In the genomic region with DNA sequence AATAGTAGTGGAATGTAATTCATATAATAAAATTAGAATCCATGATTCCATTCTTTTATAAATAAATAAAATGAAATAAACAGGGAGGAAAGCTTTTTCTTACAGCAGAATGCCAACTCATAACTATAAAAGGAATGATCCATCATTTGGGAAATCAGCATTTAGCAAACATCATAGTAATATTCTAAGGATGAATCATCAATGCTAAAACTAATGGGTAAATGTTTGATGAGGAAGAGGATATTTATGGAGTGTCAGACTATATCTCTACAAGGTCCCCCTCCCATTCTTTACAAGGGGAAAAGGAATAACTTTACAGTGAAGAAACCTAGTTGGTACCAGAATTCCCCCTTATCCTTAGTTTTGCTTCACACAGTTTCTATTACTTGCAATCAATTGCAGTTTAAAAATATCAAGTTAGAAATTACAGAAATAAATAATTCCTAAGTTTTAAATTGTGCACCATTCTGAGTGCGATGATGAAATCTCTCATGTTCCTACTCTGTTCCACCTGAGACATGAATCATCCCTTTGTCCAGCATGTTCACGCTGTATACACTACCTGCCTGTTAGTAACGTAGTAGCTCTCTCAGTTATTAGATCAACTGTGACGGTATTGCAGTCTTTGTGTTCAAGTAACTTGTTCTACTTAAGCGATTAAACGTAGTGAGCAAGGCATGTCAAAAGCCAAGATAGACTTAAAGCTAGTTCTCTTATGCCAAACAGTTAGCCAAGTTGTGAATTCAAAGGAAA, we compare ENCODE assay signal across 24 cellular contexts. TPM values are rescaled to one million over a fixed set of nuclear protein-coding genes. Genes with fewer than 3 reads are reported as not detected.
"Had no signal": no experiment of that assay in that cellular context is flagged by ENCODE, and none has a peak within 500 bp of the region (broad histone marks: within the 10 kb centered on the region; RNA-seq: fewer than 3 reads in every experiment).

No MANE protein-coding gene starts in this region.

- H3K36me3 ChIP-seq: MG63 had no signal

- H2AFZ ChIP-seq: PC-9 had no signal

- ATAC-seq: activated CD8-positive, alpha-beta memory T cell treated with anti-CD3 and anti-CD28 coated beads, Interleukin-2, amount 10 ng/mL, durations not matched to agents 7 days and 5 days; T-helper 17 cell had no signal

- H3K4me3 Mint-ChIP-seq: activated B cell treated with CpG ODN at 0.5 μM for 24 hours; activated CD4-positive, alpha-beta T cell treated with anti-CD3 and anti-CD28 coated beads, Interleukin-2, amount 10 ng/mL, durations not matched to agents 24 days and 14 days; activated CD8-positive, alpha-beta memory T cell treated with anti-CD3 and anti-CD28 coated beads, Interleukin-2, amount 10 ng/mL, durations not matched to agents 7 days and 5 days; activated naive CD4-positive, alpha-beta T cell treated with anti-CD3 and anti-CD28 coated beads, Interleukin-2, amount 50 U/mL, for 24 hours; activated T-cell treated with anti-CD3 and anti-CD28 coated beads, Interleukin-2, amount 50 U/mL, for 24 hours; activated T-helper 1 cell treated with anti-CD3 and anti-CD28 coated beads, Interleukin-12 subunit alpha, Interleukin-12 subunit beta, Interleukin-2, Interleukin-4 antibody, amounts not matched to agents 30 ng/mL and 10 ng/mL and 1 ng/mL, durations not matched to agents 14 hours and 24 hours and 36 hours; central memory CD8-positive, alpha-beta T cell; T-helper 17 cell had no signal

- H3K4me3 ChIP-seq: MG63, PC-9 had no signal

- H3K4me2 ChIP-seq: PC-9 had no signal

- DNase-seq: activated B cell treated with CpG ODN at 0.5 μM for 24 hours; activated CD4-positive, alpha-beta T cell treated with anti-CD3 and anti-CD28 coated beads for 1 hour; activated CD4-positive, alpha-beta T cell treated with anti-CD3 and anti-CD28 coated beads, Interleukin-2, amount 10 ng/mL, durations not matched to agents 24 days and 14 days; activated CD4-positive, alpha-beta T cell treated with anti-CD3 and anti-CD28 coated beads, Interleukin-2, amount 50 U/mL, for 48 hours; activated CD8-positive, alpha-beta memory T cell treated with anti-CD3 and anti-CD28 coated beads, Interleukin-2, amount 10 ng/mL, durations not matched to agents 7 days and 5 days; activated effector memory CD4-positive, alpha-beta T cell treated with Interleukin-2 at 50 U/mL for 16 hours; activated naive CD4-positive, alpha-beta T cell; activated T-cell treated with anti-CD3 and anti-CD28 coated beads, Interleukin-2, amount 50 U/mL, for 24 hours; aorta; KG1; MG63; NCI-H1105; NCI-H146; NCI-H187 treated with DMSO at 0.1 percent for 48 hours; NCI-H2081 treated with DMSO at 0.1 percent for 48 hours; NCI-H524; PC-9; SIG-M5; T-helper 17 cell; T-helper 9 cell had no signal

- H3K27ac Mint-ChIP-seq: activated B cell treated with CpG ODN at 0.5 μM for 24 hours; activated CD4-positive, alpha-beta T cell treated with anti-CD3 and anti-CD28 coated beads, Interleukin-2, amount 10 ng/mL, durations not matched to agents 24 days and 14 days; activated CD8-positive, alpha-beta memory T cell treated with anti-CD3 and anti-CD28 coated beads, Interleukin-2, amount 10 ng/mL, durations not matched to agents 7 days and 5 days; activated naive CD4-positive, alpha-beta T cell treated with anti-CD3 and anti-CD28 coated beads, Interleukin-2, amount 50 U/mL, for 24 hours; activated T-cell treated with anti-CD3 and anti-CD28 coated beads, Interleukin-2, amount 50 U/mL, for 24 hours; activated T-helper 1 cell treated with anti-CD3 and anti-CD28 coated beads, Interleukin-12 subunit alpha, Interleukin-12 subunit beta, Interleukin-2, Interleukin-4 antibody, amounts not matched to agents 30 ng/mL and 10 ng/mL and 1 ng/mL, durations not matched to agents 14 hours and 24 hours and 36 hours; T-helper 17 cell had no signal

- H3K36me3 Mint-ChIP-seq: activated CD8-positive, alpha-beta memory T cell treated with anti-CD3 and anti-CD28 coated beads, Interleukin-2, amount 10 ng/mL, durations not matched to agents 7 days and 5 days; activated naive CD4-positive, alpha-beta T cell treated with anti-CD3 and anti-CD28 coated beads, Interleukin-2, amount 50 U/mL, for 24 hours had no signal

- H3K9me3 ChIP-seq: MG63 had no signal

- H3K27me3 Mint-ChIP-seq: activated naive CD4-positive, alpha-beta T cell treated with anti-CD3 and anti-CD28 coated beads, Interleukin-2, amount 50 U/mL, for 24 hours; activated T-cell treated with anti-CD3 and anti-CD28 coated beads, Interleukin-2, amount 50 U/mL, for 24 hours; central memory CD8-positive, alpha-beta T cell had no signal

- H3K4me1 Mint-ChIP-seq: activated B cell treated with CpG ODN at 0.5 μM for 24 hours; activated CD4-positive, alpha-beta T cell treated with anti-CD3 and anti-CD28 coated beads, Interleukin-2, amount 10 ng/mL, durations not matched to agents 24 days and 14 days; activated CD8-positive, alpha-beta memory T cell treated with anti-CD3 and anti-CD28 coated beads, Interleukin-2, amount 10 ng/mL, durations not matched to agents 7 days and 5 days; activated naive CD4-positive, alpha-beta T cell treated with anti-CD3 and anti-CD28 coated beads, Interleukin-2, amount 50 U/mL, for 24 hours; T-helper 17 cell had no signal

- H3K27ac ChIP-seq: PC-9 had no signal

- H3K9me3 Mint-ChIP-seq: activated B cell treated with CpG ODN at 0.5 μM for 24 hours; activated CD4-positive, alpha-beta T cell treated with anti-CD3 and anti-CD28 coated beads, Interleukin-2, amount 10 ng/mL, durations not matched to agents 24 days and 14 days; activated naive CD4-positive, alpha-beta T cell treated with anti-CD3 and anti-CD28 coated beads, Interleukin-2, amount 50 U/mL, for 24 hours; activated T-cell treated with anti-CD3 and anti-CD28 coated beads, Interleukin-2, amount 50 U/mL, for 24 hours; activated T-helper 1 cell treated with anti-CD3 and anti-CD28 coated beads, Interleukin-12 subunit alpha, Interleukin-12 subunit beta, Interleukin-2, Interleukin-4 antibody, amounts not matched to agents 30 ng/mL and 10 ng/mL and 1 ng/mL, durations not matched to agents 14 hours and 24 hours and 36 hours; central memory CD8-positive, alpha-beta T cell had no signal

RNA-seq across cellular contexts. Expression of a gene that starts 14.2 kb away (rescaled TPM):
- total RNA-seq: PC-9 had no signal

RNA-seq across cellular contexts. Expression of a gene that starts 34.7 kb away (rescaled TPM):
- total RNA-seq: activated B cell treated with CpG ODN at 0.5 μM for 24 hours; activated CD4-positive, alpha-beta T cell treated with anti-CD3 and anti-CD28 coated beads, Interleukin-2, amount 10 ng/mL, durations not matched to agents 24 days and 14 days; activated CD8-positive, alpha-beta memory T cell treated with anti-CD3 and anti-CD28 coated beads, Interleukin-2, amount 10 ng/mL, durations not matched to agents 7 days and 5 days; activated T-helper 1 cell treated with anti-CD3 and anti-CD28 coated beads, Interleukin-12 subunit alpha, Interleukin-12 subunit beta, Interleukin-2, Interleukin-4 antibody, amounts not matched to agents 30 ng/mL and 10 ng/mL and 1 ng/mL, durations not matched to agents 14 hours and 24 hours and 36 hours; LHCN-M2; PC-9; T-helper 17 cell had no signal
